8 cellular contexts compared by ENCODE assay signal in genomic region chr7:17680943-17681351, GRCh38.
DNase-seq lines count a peak whose midpoint lies in the region; ATAC-seq and TF ChIP-seq lines count a peak whose summit lies in the region.

No MANE protein-coding gene starts in this region.

- intact Hi-C loops in sciatic nerve (cut with DNase I), result no loop called here

- peak; percentile 30 for ATAC-seq in sciatic nerve
- no peak for ATAC-seq in HG03457 (IDR thresholded peaks at IDR 0.05; ENCODE audit: unreplicated experiment)
- no peak for ATAC-seq in HG03135 (IDR thresholded peaks at IDR 0.05; ENCODE audit: unreplicated experiment)

- H3K27ac ChIP-seq in 22Rv1, result no peak overlapping the region
- no peak overlapping the region for H3K27ac ChIP-seq in caudate nucleus (ENCODE audit: low read depth, low read length)

- TF ChIP-seq CTCF in 22Rv1 (IDR thresholded peaks at IDR 0.05), result peak; percentile 76
- peak; percentile 45 for TF ChIP-seq CTCF in GM10266 (IDR thresholded peaks at IDR 0.05; ENCODE audit: control insufficient read depth, insufficient read depth, low read depth, missing control alignments)

- DNase-seq in GM10266 (ENCODE audit: extremely low spot score) (no peak), RPMI7951 (ENCODE audit: low read depth) (peak; percentile 49), foreskin melanocyte (peak; percentile 38), sciatic nerve (ENCODE audit: low spot score) (no peak), caudate nucleus (lab: John Stamatoyannopoulos, UW) (no peak)

Comparison
In these comparisons a context has a peak if more than half of its experiments do, and no peak if none do; other contexts are left out.
1. DNase-seq: peak in RPMI7951 (single experiment) and foreskin melanocyte (single experiment); none in GM10266 (single experiment), sciatic nerve (single experiment) and caudate nucleus (0 of 61).